ENCODE assay signal across 1 cellular context in genomic region chr15:78131295-78132021, GRCh38.
TF ChIP-seq lines count a peak whose summit lies in the region.

Gene CIB2 (minus strand): TSS chr15:78131445. CDS start chr15:78131215, 230 bp downstream.

TF ChIP-seq in K562, 482 proteins besides CTCF, POLR2A, EP300 and RAD21 (continued from another document and continues in another):
- TF ChIP-seq ZBTB40 (IDR thresholded peaks at IDR 0.05), result peak; percentile 63
- TF ChIP-seq ZBTB40 (CRISPR knock-in tag; IDR thresholded peaks at IDR 0.05), result no peak
- TF ChIP-seq THRAP3 (IDR thresholded peaks at IDR 0.05; ENCODE audit: borderline replicate concordance), result no peak
- TF ChIP-seq MAFK (IDR thresholded peaks at IDR 0.05; ENCODE audit: low read length), result no peak
- TF ChIP-seq CCNT2 (IDR thresholded peaks at IDR 0.05; ENCODE audit: borderline replicate concordance, extremely low read depth, insufficient read length, low read depth, low read length), result peak; percentile 72
- peak; percentile 59; the same call in 1 of the 2 replicates for TF ChIP-seq ZBTB9 (CRISPR knock-in tag; IDR thresholded peaks at IDR 0.05)
- no peak for TF ChIP-seq ADNP (tag; IDR thresholded peaks at IDR 0.05)
- TF ChIP-seq GTF2E2 (tag; IDR thresholded peaks at IDR 0.05), result no peak
- no peak for TF ChIP-seq ZNF263 (CRISPR knock-in tag; IDR thresholded peaks at IDR 0.05; ENCODE audit: borderline replicate concordance)
- TF ChIP-seq ZNF551 (CRISPR knock-in tag; IDR thresholded peaks at IDR 0.05), result no peak
- TF ChIP-seq MNT (conservative IDR thresholded peaks at IDR 0.05), result peak in 1 of 2 experiments; percentile 33; a peak in 1 of 4 replicates
- TF ChIP-seq NCOA2 (IDR thresholded peaks at IDR 0.05; ENCODE audit: partially characterized antibody in 2 of 2), result no peak
- peak; percentile 84 for TF ChIP-seq RBFOX2 (IDR thresholded peaks at IDR 0.05; ENCODE audit: low read depth, low read length)
- TF ChIP-seq PTRF (tag; IDR thresholded peaks at IDR 0.05), result no peak
- TF ChIP-seq LCOR (CRISPR knock-in tag; IDR thresholded peaks at IDR 0.05), result peak; percentile 44; the same call in 1 of the 2 replicates
- TF ChIP-seq CTCFL (IDR thresholded peaks at IDR 0.05; ENCODE audit: borderline replicate concordance, insufficient read depth, low read depth, low read length, poor library complexity, severe bottlenecking), result peak; percentile 87
- TF ChIP-seq ZNF133 (CRISPR knock-in tag; IDR thresholded peaks at IDR 0.05), result 0 out of 2 replicates have a peak, but pooled peaks have one; percentile 49
- no peak for TF ChIP-seq NKRF (IDR thresholded peaks at IDR 0.05; ENCODE audit: borderline replicate concordance)
- no peak for TF ChIP-seq SRSF3 (IDR thresholded peaks at IDR 0.05; ENCODE audit: insufficient read depth, low read length)
- TF ChIP-seq SMARCE1 (IDR thresholded peaks at IDR 0.05), result 0 out of 2 replicates have a peak, but pooled peaks have one; percentile 35
- TF ChIP-seq ZNF134 (CRISPR knock-in tag; conservative IDR thresholded peaks at IDR 0.05), result 0 out of 2 replicates have a peak, but pooled peaks have one; percentile 8
- peak; percentile 49 for TF ChIP-seq PCBP1 (IDR thresholded peaks at IDR 0.05; ENCODE audit: low read depth, low read length, poor library complexity, severe bottlenecking)
- no peak for TF ChIP-seq ZNF407 (IDR thresholded peaks at IDR 0.05; ENCODE audit: low read depth)
- TF ChIP-seq MBD2 (IDR thresholded peaks at IDR 0.05; ENCODE audit: borderline replicate concordance, low read depth), result peak; percentile 29; the same call in 1 of the 2 replicates
